13 cellular contexts compared by ENCODE assay signal in the genomic region with DNA sequence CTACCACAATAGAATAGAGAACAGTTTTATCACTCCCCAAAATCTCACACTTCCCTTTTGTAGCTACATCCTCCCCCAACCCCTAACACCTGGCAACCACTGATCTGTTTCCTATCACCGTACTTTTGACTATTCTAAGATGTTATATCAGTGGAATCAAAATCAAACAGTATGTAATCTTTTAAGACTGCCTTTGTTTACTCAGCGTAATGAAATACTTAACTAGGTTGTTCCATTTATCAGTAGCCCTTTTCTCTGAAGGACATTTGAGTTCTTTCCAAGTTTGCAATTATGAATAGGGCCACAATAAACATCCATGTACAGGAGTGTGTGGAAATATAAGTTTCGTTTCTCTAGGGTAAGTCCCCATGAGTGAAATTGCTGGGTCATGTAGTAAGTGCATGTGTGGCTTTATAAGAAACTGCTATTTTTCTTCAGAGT.
DNase-seq lines count a peak whose midpoint lies in the region; ATAC-seq, FAIRE-seq and TF ChIP-seq lines count a peak whose summit lies in the region.
"Had no signal": no experiment of that assay in that cellular context is flagged by ENCODE, and none has a peak within 500 bp of the region (broad histone marks: within the 10 kb centered on the region; RNA-seq: fewer than 3 reads in every experiment).

No MANE protein-coding gene starts in this region.

- TF ChIP-seq CTCF in A549 (IDR thresholded peaks at IDR 0.05) (no peak), H9 (conservative IDR thresholded peaks at IDR 0.05) (no peak)

- no peak overlapping the region for H2BK20ac ChIP-seq in H9 (ENCODE audit: low read depth, low read length, poor library complexity, severe bottlenecking)

- CTCF ChIA-PET in A549 (lab: Yijun Ruan, JAX): interaction anchor here (2.3 kb wide), 1 partner anchor 170 kb away, joined by 5 read pairs; no protein-coding TSS in a partner anchor

- no peak overlapping the region for H3K27ac Mint-ChIP-seq in H9
- H3K27ac Mint-ChIP-seq: nephron progenitor cell had no signal

- H3K36me3 ChIP-seq in effector memory CD4-positive, alpha-beta T cell (ENCODE audit: control insufficient read depth, insufficient read depth, low read length): no peaks in the 10 kb centered on the region
- H3K36me3 ChIP-seq: BLaER1 treated with 17β-estradiol and CSF1 and Interleukin-3, amounts not matched to agents 10 nM and 100 nM; spleen had no signal

- no peak overlapping the region for H2BK12ac ChIP-seq in H9 (ENCODE audit: insufficient read length, low read depth, low read length)

- no peaks in the 10 kb centered on the region; a peak in 1 of 5 replicates for H3K9me3 Mint-ChIP-seq in H9
- H3K9me3 Mint-ChIP-seq: nephron progenitor cell had no signal

- no peak overlapping the region for H3K9ac ChIP-seq in H9 (ENCODE audit: extremely low read depth, insufficient read length, low read length)
- H3K9ac ChIP-seq: BLaER1 treated with 17β-estradiol and CSF1 and Interleukin-3, amounts not matched to agents 10 nM and 100 nM had no signal

- H3K4me2 ChIP-seq in A549: no peak overlapping the region
- no peak overlapping the region for H3K4me2 ChIP-seq in H9 (ENCODE audit: insufficient read depth, insufficient read length, low read length)

- H3K4me1 ChIP-seq in A549 (no peaks in the 10 kb centered on the region), H9 (ENCODE audit: insufficient read depth, low read length) (no peaks in the 10 kb centered on the region)
- H3K4me1 ChIP-seq in effector memory CD4-positive, alpha-beta T cell (ENCODE audit: control insufficient read depth, insufficient read depth, low read length, poor library complexity, severe bottlenecking): peaks cover 9% of the 10 kb centered on the region

- H3K36me3 Mint-ChIP-seq in H9 (ENCODE audit: insufficient read depth in 1 of 3, low read depth in 3 of 3): no peaks in the 10 kb centered on the region

- H3K79me1 ChIP-seq in H9 (ENCODE audit: insufficient read depth, low read depth, low read length, poor library complexity, severe bottlenecking): no peaks in the 10 kb centered on the region

- H4K5ac ChIP-seq in H9 (ENCODE audit: insufficient read length, low read depth, low read length): no peak overlapping the region

- ATAC-seq in A549 (no peak), GM18511 (IDR thresholded peaks at IDR 0.05; ENCODE audit: unreplicated experiment) (no peak)

- no peaks in the 10 kb centered on the region for H4K20me1 ChIP-seq in H9 (ENCODE audit: control insufficient read depth, insufficient read depth, insufficient read length)
- H4K20me1 ChIP-seq: BLaER1 treated with 17β-estradiol and CSF1 and Interleukin-3, amounts not matched to agents 10 nM and 100 nM had no signal

- peaks cover 0 to 5% of the 10 kb centered on the region in 2 experiments for H3K4me1 Mint-ChIP-seq in H9
- H3K4me1 Mint-ChIP-seq: nephron progenitor cell had no signal

- H2BK5ac ChIP-seq in H9 (ENCODE audit: insufficient read length, low read length): no peak overlapping the region

- no peak overlapping the region for H3K23ac ChIP-seq in H9 (ENCODE audit: insufficient read length, low read depth, low read length)

- no peak overlapping the region for H4K91ac ChIP-seq in H9 (ENCODE audit: insufficient read length, low read depth, low read length)

- H3K9me3 ChIP-seq in A549 (no peaks in the 10 kb centered on the region; the same call in 2 of the 3 replicates), H9 (ENCODE audit: control insufficient read depth, low read depth, low read length) (no peaks in the 10 kb centered on the region)
- no peaks in the 10 kb centered on the region for H3K9me3 ChIP-seq in effector memory CD4-positive, alpha-beta T cell (ENCODE audit: control insufficient read depth, low read length)
- H3K9me3 ChIP-seq: spleen had no signal

- TF ChIP-seq EP300 in A549 (IDR thresholded peaks at IDR 0.05): no peak

- H3K14ac ChIP-seq in H9 (ENCODE audit: insufficient read depth, low read length): no peak overlapping the region

- TF ChIP-seq RAD21 in A549 (conservative IDR thresholded peaks at IDR 0.05 in 1 of 2, IDR thresholded peaks at IDR 0.05 in 1 of 2): no peak

- peak; percentile 28 for FAIRE-seq in A549 (lab: Jason Lieb, UNC)
- FAIRE-seq: keratinocyte had no signal

- H3K4ac ChIP-seq in H9 (ENCODE audit: low read depth, low read length): no peak overlapping the region

- no peaks in the 10 kb centered on the region; the same call in 1 of the 2 replicates for H3K79me2 ChIP-seq in H9 (ENCODE audit: insufficient read depth, low read length)

- no peak overlapping the region for H2BK15ac ChIP-seq in H9 (ENCODE audit: low read depth, low read length)

- no peak overlapping the region for H2AK5ac ChIP-seq in H9 (ENCODE audit: insufficient read length, low read length)

- H3T11ph ChIP-seq in H9 (ENCODE audit: low read length): no peak overlapping the region

- WGBS in A549 (ENCODE audit: missing lambda C conversion rate): 8% methylated on average over 3 of the region's 3 CpGs
- WGBS in H9 (ENCODE audit: extremely low coverage, insufficient read length, low lambda C conversion rate): no CpG with 5 or more reads among the region's 3 CpGs

- no peaks in the 10 kb centered on the region for H3K27me3 Mint-ChIP-seq in H9 (ENCODE audit: low read depth)

- DNase-seq in A549 (ENCODE audit: low read depth in 1 of 2, low spot score in 1 of 2) (no peak), DMS79 treated with DMSO at 0.1 percent for 48 hours (lab: John Stamatoyannopoulos, UW) (peak; percentile 47), T-helper 1 cell (peak in 3 of 5 donors; percentile 8 to 54 (median 43)), KG1 (lab: John Stamatoyannopoulos, UW) (no peak), H9 (no peak), NCI-H1436 treated with DMSO at 0.1 percent for 48 hours (lab: John Stamatoyannopoulos, UW) (no peak)
- DNase-seq in effector memory CD4-positive, alpha-beta T cell: peak in 1 of 3 donors; percentile 6
- DNase-seq: NCI-H1694 treated with DMSO at 0.1 percent for 48 hours, nephron progenitor cell, spleen had no signal

- no peak overlapping the region for H3K4me3 Mint-ChIP-seq in H9
- H3K4me3 Mint-ChIP-seq: nephron progenitor cell had no signal

- TF ChIP-seq POLR2A in A549 (IDR thresholded peaks at IDR 0.05; ENCODE audit: low read length): no peak

- H2BK120ac ChIP-seq in H9 (ENCODE audit: low read depth, low read length, poor library complexity, severe bottlenecking): no peak overlapping the region

- H3K23me2 ChIP-seq in H9 (ENCODE audit: insufficient read length, low read depth, low read length, poor library complexity, severe bottlenecking): no peaks in the 10 kb centered on the region

- H3K27me3 ChIP-seq in effector memory CD4-positive, alpha-beta T cell (replicated peaks; ENCODE audit: control insufficient read depth, insufficient read depth, low read length, poor library complexity, severe bottlenecking): no peaks in the 10 kb centered on the region
- no peaks in the 10 kb centered on the region for H3K27me3 ChIP-seq in H9 (ENCODE audit: insufficient read depth, low read length)
- H3K27me3 ChIP-seq: BLaER1 treated with 17β-estradiol and CSF1 and Interleukin-3, amounts not matched to agents 10 nM and 100 nM had no signal

- no peak overlapping the region for H2AFZ ChIP-seq in H9 (ENCODE audit: low read length)

- H3K27ac ChIP-seq in A549: no peak overlapping the region
- peak overlapping the region; percentile 44 for H3K27ac ChIP-seq in effector memory CD4-positive, alpha-beta T cell (ENCODE audit: insufficient read depth, low read length, poor library complexity, severe bottlenecking)
- no peak overlapping the region for H3K27ac ChIP-seq in H9 (ENCODE audit: insufficient read length, low read depth, low read length)
- H3K27ac ChIP-seq: BLaER1 treated with 17β-estradiol and CSF1 and Interleukin-3, amounts not matched to agents 10 nM and 100 nM had no signal

- H3K4me3 ChIP-seq in A549: no peak overlapping the region
- H3K4me3 ChIP-seq in effector memory CD4-positive, alpha-beta T cell (ENCODE audit: insufficient read depth, low read depth, low read length, poor library complexity, severe bottlenecking): no peak overlapping the region
- H3K4me3 ChIP-seq: BLaER1 treated with 17β-estradiol and CSF1 and Interleukin-3, amounts not matched to agents 10 nM and 100 nM; spleen had no signal

- no peak overlapping the region for H3K18ac ChIP-seq in H9 (ENCODE audit: insufficient read length, low read depth, low read length)

- no peak overlapping the region for H3K56ac ChIP-seq in H9 (ENCODE audit: insufficient read length, low read depth, low read length)

- POLR2A ChIA-PET in A549 (lab: Yijun Ruan, JAX): no interaction called here

- no peak overlapping the region for H4K8ac ChIP-seq in H9 (replicated peaks; ENCODE audit: insufficient read length, low read depth, low read length)

TF ChIP-seq in A549, 52 proteins besides CTCF, POLR2A, EP300 and RAD21:
- TF ChIP-seq, protein P1, sequence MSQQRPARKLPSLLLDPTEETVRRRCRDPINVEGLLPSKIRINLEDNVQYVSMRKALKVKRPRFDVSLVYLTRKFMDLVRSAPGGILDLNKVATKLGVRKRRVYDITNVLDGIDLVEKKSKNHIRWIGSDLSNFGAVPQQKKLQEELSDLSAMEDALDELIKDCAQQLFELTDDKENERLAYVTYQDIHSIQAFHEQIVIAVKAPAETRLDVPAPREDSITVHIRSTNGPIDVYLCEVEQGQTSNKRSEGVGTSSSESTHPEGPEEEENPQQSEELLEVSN (IDR thresholded peaks at IDR 0.05; ENCODE audit: borderline replicate concordance, low read depth): no peak
- 0 out of 2 replicates have a peak, but pooled peaks have one; percentile 18 for TF ChIP-seq GATA3 (IDR thresholded peaks at IDR 0.05; ENCODE audit: borderline replicate concordance)
- no peak for TF ChIP-seq MAFK (IDR thresholded peaks at IDR 0.05; ENCODE audit: partially characterized antibody)
- TF ChIP-seq, protein P2, sequence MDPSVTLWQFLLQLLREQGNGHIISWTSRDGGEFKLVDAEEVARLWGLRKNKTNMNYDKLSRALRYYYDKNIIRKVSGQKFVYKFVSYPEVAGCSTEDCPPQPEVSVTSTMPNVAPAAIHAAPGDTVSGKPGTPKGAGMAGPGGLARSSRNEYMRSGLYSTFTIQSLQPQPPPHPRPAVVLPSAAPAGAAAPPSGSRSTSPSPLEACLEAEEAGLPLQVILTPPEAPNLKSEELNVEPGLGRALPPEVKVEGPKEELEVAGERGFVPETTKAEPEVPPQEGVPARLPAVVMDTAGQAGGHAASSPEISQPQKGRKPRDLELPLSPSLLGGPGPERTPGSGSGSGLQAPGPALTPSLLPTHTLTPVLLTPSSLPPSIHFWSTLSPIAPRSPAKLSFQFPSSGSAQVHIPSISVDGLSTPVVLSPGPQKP (IDR thresholded peaks at IDR 0.05; ENCODE audit: low read depth, low read length): no peak

Comparison
In these comparisons a context has a peak if more than half of its experiments do, and no peak if none do; other contexts are left out.
1. DNase-seq: peak in DMS79 treated with DMSO at 0.1 percent for 48 hours (single experiment) and T-helper 1 cell (3 of 5); none in A549 (0 of 2), KG1 (single experiment), H9 (single experiment) and NCI-H1436 treated with DMSO at 0.1 percent for 48 hours (single experiment).